Comparison of ENCODE assay signal across 8 cellular contexts in genomic region chr1:235083589-235084323, GRCh38. TPM values are rescaled to one million over a fixed set of nuclear protein-coding genes. Genes with fewer than 3 reads are reported as not detected.
DNase-seq lines count a peak whose midpoint lies in the region; ATAC-seq and TF ChIP-seq lines count a peak whose summit lies in the region.

No MANE protein-coding gene starts in this region.

- BruUV-seq in A673 (replicated peaks; lab: Mats Ljungman, UMichigan), result no TSS peak

- no peaks in the 10 kb centered on the region for H3K27me3 ChIP-seq in A673 (replicated peaks; ENCODE audit: insufficient read depth, low read depth, low read length, poor library complexity)

- no peaks in the 10 kb centered on the region for H3K36me3 ChIP-seq in A673 (ENCODE audit: insufficient read depth, low read length, poor library complexity, severe bottlenecking)

- no peaks in the 10 kb centered on the region for H3K9me3 ChIP-seq in A673 (ENCODE audit: low read depth, low read length, poor library complexity, severe bottlenecking)

- peak overlapping the region; percentile 55 for H3K27ac ChIP-seq in A673 (ENCODE audit: low read depth, low read length, poor library complexity, severe bottlenecking)

- H3K4me1 ChIP-seq in A673 (ENCODE audit: insufficient read depth, low read length, poor library complexity, severe bottlenecking), result no peaks in the 10 kb centered on the region

- CTCF ChIA-PET in A673 (lab: Charles Lee), result interaction anchor here (0.6 to 1.1 kb wide), 3 partner anchors 472 to 588 kb away, joined by 6 to 13 read pairs (median 10); no protein-coding TSS in a partner anchor

- intact Hi-C loops in A673 (cut with micrococcal nuclease; ENCODE audit: unreplicated experiment), result loop anchor here (1.0 to 5.0 kb wide), 2 partner anchors 481 to 584 kb away; no protein-coding TSS in a partner anchor
- intact Hi-C loops in left colon (cut with DNase I, micrococcal nuclease), result loop anchor here (5.0 to 10.0 kb wide), 3 partner anchors 121 to 489 kb away; no protein-coding TSS in a partner anchor

- ATAC-seq in GM18858 (IDR thresholded peaks at IDR 0.05; ENCODE audit: unreplicated experiment) (peak; percentile 59), HG03159 (IDR thresholded peaks at IDR 0.05; ENCODE audit: unreplicated experiment) (peak; percentile 66), left colon (peak; percentile 70)

- TF ChIP-seq CTCF in A673 (conservative IDR thresholded peaks at IDR 0.05; ENCODE audit: low read depth, low read length), result peak; percentile 72

- POLR2A ChIA-PET in A673 (lab: Charles Lee; ENCODE audit: low non-redundant PET), result no interaction called here

- peak; percentile 71 for DNase-seq in A673 (ENCODE audit: low spot score)
- DNase-seq in NCI-H226, result peak; percentile 42
- peak; percentile 31 for DNase-seq in activated CD4-positive, CD25-positive, alpha-beta regulatory T cell treated with anti-CD3 and anti-CD28 coated beads, Interleukin-2, amount 50 U/mL, for 16 hours (ENCODE audit: low read depth, low spot score)
- DNase-seq in cerebellar cortex (ENCODE audit: low spot score), result peak; percentile 93
- peak; percentile 85 to 88 for DNase-seq in left colon
- peak; percentile 70 to 71 for DNase-seq in stimulated activated CD4-positive, alpha-beta T cell treated with anti-CD3 and anti-CD28 coated beads, Interleukin-2, amount 100 ng/mL, for 24 hours

- no peak overlapping the region for H3K4me3 ChIP-seq in A673 (ENCODE audit: low read depth, low read length, poor library complexity, severe bottlenecking)

RNA-seq across cellular contexts. Expression of gene TOMM20, which starts 44.9 kb away (rescaled TPM):
- 72.6 and 74.0 TPM in 2 replicates for total RNA-seq in A673 (2021)
- total RNA-seq in left colon, result 100 to 1,000 TPM in 1 of 2 donors, 10 to 100 TPM in 1; 84.6 to 108 TPM

Comparison
In these comparisons a context has a peak if more than half of its experiments do, and no peak if none do; other contexts are left out.
1. DNase-seq: peak in every context shown above with its lines; median percentile 93 in cerebellar cortex; 86 in left colon; 71 in A673; 70 in stimulated activated CD4-positive, alpha-beta T cell treated with anti-CD3 and anti-CD28 coated beads, Interleukin-2, amount 100 ng/mL, for 24 hours; 42 in NCI-H226; 31 in activated CD4-positive, CD25-positive, alpha-beta regulatory T cell treated with anti-CD3 and anti-CD28 coated beads, Interleukin-2, amount 50 U/mL, for 16 hours.